Comparison of ENCODE assay signal across 1 cellular context in the genomic region with DNA sequence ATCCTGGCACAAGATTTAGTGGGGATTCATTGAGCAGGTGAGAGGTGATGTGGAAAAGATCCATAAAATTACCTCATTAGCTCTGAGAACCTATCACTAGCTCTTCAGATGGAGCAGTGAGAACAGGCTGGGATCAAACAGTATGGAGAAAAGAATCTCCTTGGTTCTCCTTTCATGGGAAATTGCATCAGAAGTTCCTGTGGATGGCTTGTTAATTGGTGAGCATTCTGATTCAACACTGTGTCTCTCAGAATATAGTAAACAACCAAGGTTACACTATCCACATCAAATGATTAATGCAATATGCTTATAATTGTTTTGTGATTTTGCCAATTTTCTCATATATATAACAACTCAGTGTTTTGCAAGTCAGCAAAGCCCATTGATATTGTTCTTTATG.
TF ChIP-seq lines count a peak whose summit lies in the region.

No MANE protein-coding gene starts in this region.

TF ChIP-seq in K562, 482 proteins besides CTCF, POLR2A, EP300 and RAD21 (continued from another document):
- TF ChIP-seq ZNF316 (IDR thresholded peaks at IDR 0.05) = peak; percentile 50
TF ChIP-seq in K562: peak in this region for 5.
